ENCODE assay signal across 21 cellular contexts in genomic region chr12:6977653-6978052, GRCh38. TPM values are rescaled to one million over a fixed set of nuclear protein-coding genes. Genes with fewer than 3 reads are reported as not detected.
DNase-seq lines count a peak whose midpoint lies in the region; ATAC-seq, FAIRE-seq and TF ChIP-seq lines count a peak whose summit lies in the region.
"Had no signal": no experiment of that assay in that cellular context is flagged by ENCODE, and none has a peak within 500 bp of the region (broad histone marks: within the 10 kb centered on the region; RNA-seq: fewer than 3 reads in every experiment).

No MANE protein-coding gene starts in this region.

- H4K20me1 ChIP-seq in K562 (replicated peaks; ENCODE audit: control insufficient read depth, insufficient read depth, low read length): no peaks in the 10 kb centered on the region

- no peaks in the 10 kb centered on the region for H3K9me1 ChIP-seq in K562 (ENCODE audit: control insufficient read depth, insufficient read depth, low read length)

- BruUV-seq in K562 (replicated peaks; lab: Mats Ljungman, UMichigan): no TSS peak

- H3K36me3 ChIP-seq in left ventricle myocardium inferior: peaks cover 82% of the 10 kb centered on the region
- H3K36me3 ChIP-seq in right atrium auricular region: peaks cover 77% of the 10 kb centered on the region
- H3K36me3 ChIP-seq in K562 (ENCODE audit: control insufficient read depth, insufficient read depth, low read length): peaks cover 95% of the 10 kb centered on the region
- peaks cover 51 to 59% of the 10 kb centered on the region in 2 donors for H3K36me3 ChIP-seq in thyroid gland

- no peaks in the 10 kb centered on the region for H3K27me3 ChIP-seq in left ventricle myocardium inferior (ENCODE audit: low read depth)
- no peaks in the 10 kb centered on the region for H3K27me3 ChIP-seq in right atrium auricular region
- H3K27me3 ChIP-seq in K562 (ENCODE audit: control insufficient read depth in 2 of 2, insufficient read depth in 2 of 2, low read length in 2 of 2): no peaks in the 10 kb centered on the region
- no peaks in the 10 kb centered on the region for H3K27me3 ChIP-seq in thyroid gland
- H3K27me3 ChIP-seq: foreskin keratinocyte had no signal

- H3K9me3 ChIP-seq in left ventricle myocardium inferior (replicated peaks) (no peaks in the 10 kb centered on the region), right atrium auricular region (no peaks in the 10 kb centered on the region), K562 (replicated peaks; ENCODE audit: control insufficient read depth, insufficient read depth, low read depth, low read length) (no peaks in the 10 kb centered on the region), thyroid gland (no peaks in the 10 kb centered on the region)

- TF ChIP-seq RAD21 in K562 (CRISPR knock-in tag; conservative IDR thresholded peaks at IDR 0.05 in 1 of 2, IDR thresholded peaks at IDR 0.05 in 1 of 2): no peak

- no peak overlapping the region for H2AFZ ChIP-seq in K562 (ENCODE audit: low read depth, low read length)

- POLR2A ChIA-PET in K562 (lab: Yijun Ruan, JAX): interaction anchor here (0.6 to 1.3 kb wide), 8 partner anchors 8 to 327 kb away, joined by 3 to 5 read pairs (median 3); no protein-coding TSS in a partner anchor

- H3K27ac ChIP-seq in left ventricle myocardium inferior (replicated peaks): peak overlapping the region; percentile 76
- H3K27ac ChIP-seq in right atrium auricular region: no peak overlapping the region
- H3K27ac ChIP-seq in K562 (ENCODE audit: extremely low read depth, low read depth, low read length): no peak overlapping the region
- H3K27ac ChIP-seq in thyroid gland: peak overlapping the region; percentile 78 to 89 (median 78)
- H3K27ac ChIP-seq: foreskin keratinocyte had no signal

- TF ChIP-seq POLR2A in K562 (conservative IDR thresholded peaks at IDR 0.05) (peak; percentile 10; the same call in 1 of the 2 replicates), thyroid gland (IDR thresholded peaks at IDR 0.05) (no peak)

- intact Hi-C loops in left ventricle myocardium inferior (cut with micrococcal nuclease): no loop called here
- intact Hi-C loops in K562 (cut with micrococcal nuclease): no loop called here
- intact Hi-C loops in thyroid gland (cut with DNase I): no loop called here

- ATAC-seq in K562 (peak; percentile 25; the same call in 2 of the 3 replicates), HG02973 (IDR thresholded peaks at IDR 0.05; ENCODE audit: unreplicated experiment) (no peak)
- ATAC-seq: foreskin keratinocyte; stimulated activated memory B cell treated with anti-CD40 and anti-IgM and Interleukin-4, amounts not matched to agents 10 μg/mL and 1 μg/mL and 100 μg/mL, for 72 hours had no signal

- peak overlapping the region in 1 of 2 experiments; percentile 52; a peak in 1 of 4 replicates for H3K9ac ChIP-seq in K562 (ENCODE audit: insufficient read depth in 1 of 2, low read depth in 2 of 2, low read length in 2 of 2)

- FAIRE-seq in K562 (lab: Jason Lieb, UNC): no peak

- CTCF ChIA-PET in K562 (lab: Yijun Ruan, JAX; ENCODE audit: low intra/inter-chr PET ratio): no interaction called here

- in situ Hi-C loops in K562 (cut with MboI): no loop called here

- WGBS in K562 (ENCODE audit: insufficient coverage, low coverage, missing lambda C conversion rate): 80% methylated on average over 8 of the region's 10 CpGs
- 82 to 85% methylated on average over 10 of the region's 10 CpGs for WGBS in thyroid gland, 2 donors

- no peak overlapping the region for H3K4me2 ChIP-seq in K562 (ENCODE audit: insufficient read depth, low read length)

- H3K4me1 ChIP-seq in left ventricle myocardium inferior (peaks cover 29% of the 10 kb centered on the region), right atrium auricular region (peaks cover 0 to 8% of the 10 kb centered on the region in 2 donors), K562 (replicated peaks in 1 of 2; ENCODE audit: control insufficient read depth in 2 of 2, insufficient read depth in 2 of 2, low read length in 2 of 2) (peaks cover 0 to 4% of the 10 kb centered on the region in 2 experiments; a peak in 1 of 5 replicates), thyroid gland (peaks cover 17 to 21% of the 10 kb centered on the region in 2 donors)

- H3K4me3 ChIP-seq in left ventricle myocardium inferior: no peak overlapping the region
- no peak overlapping the region for H3K4me3 ChIP-seq in right atrium auricular region
- no peak overlapping the region for H3K4me3 ChIP-seq in K562
- no peak overlapping the region for H3K4me3 ChIP-seq in thyroid gland (replicated peaks in 1 of 3)

- TF ChIP-seq CTCF in left ventricle myocardium inferior (IDR thresholded peaks at IDR 0.05; ENCODE audit: borderline replicate concordance): no peak
- TF ChIP-seq CTCF in right atrium auricular region (IDR thresholded peaks at IDR 0.05): no peak
- no peak for TF ChIP-seq CTCF in K562 (IDR thresholded peaks at IDR 0.05 in 2 of 3, conservative IDR thresholded peaks at IDR 0.05 in 1 of 3; ENCODE audit: insufficient read depth in 2 of 3, low read depth in 1 of 3, low read length in 3 of 3)
- TF ChIP-seq CTCF in thyroid gland (IDR thresholded peaks at IDR 0.05): no peak

- DNase-seq in left ventricle myocardium inferior (no peak), right atrium auricular region (ENCODE audit: low spot score) (no peak), K562 (ENCODE audit: extremely low read depth in 1 of 4, low spot score in 3 of 4) (no peak), thyroid gland (no peak), HuH-7 (ENCODE audit: low spot score) (no peak)
- DNase-seq: activated CD4-positive, alpha-beta T cell treated with anti-CD3 and anti-CD28 coated beads, Interleukin-2, amount 50 U/mL, for 1 hour; cortex of kidney; foreskin keratinocyte; hippocampal formation; KG1; mesenchymal stem cell; NCI-H2081; NCI-H524; SW 1271 had no signal

- peaks cover 17% of the 10 kb centered on the region for H3K79me2 ChIP-seq in K562 (ENCODE audit: control insufficient read depth, insufficient read depth, low read length)

- TF ChIP-seq EP300 in K562 (IDR thresholded peaks at IDR 0.05; ENCODE audit: low read length): no peak

RNA-seq across cellular contexts. Expression of gene EMG1, which starts 6.9 kb away (rescaled TPM):
- total RNA-seq in left ventricle myocardium inferior (44.3 TPM), right atrium auricular region (10 to 100 TPM; 16.5 to 28.4 TPM), K562 (2014; rRNA removed) (66.5 and 97.2 TPM in 2 replicates), K562 (2014; rRNA removed; fragmentation: Illumina TruSeq; extraction: Trizol) (82.7 and 85.9 TPM in 2 replicates), K562 (2015; rRNA removed; fragmentation: Illumina TruSeq; extraction: Trizol) (66.9 and 75.1 TPM in 2 replicates), K562 (2021) (85.1 and 92.0 TPM in 2 replicates), thyroid gland (10 to 100 TPM; 19.9 to 53.1 (median 45.6) TPM)
- total RNA-seq in K562 (2011; cell fraction: chromatin; rRNA removed; ENCODE audit: low replicate concordance): 73.4 and 85.5 TPM in 2 replicates
- total RNA-seq in K562 (2011; cell fraction: nucleolus; rRNA removed): 47.0 and 47.5 TPM in 2 replicates
- total RNA-seq in K562 (2011; cell fraction: nucleoplasm; rRNA removed): 50.0 and 50.4 TPM in 2 replicates
- polyA plus RNA-seq in K562 (2011; rRNA removed) (71.4 and 92.5 TPM in 2 replicates), K562 (2014; fragmentation: Illumina TruSeq; extraction: Trizol) (99.2 and 121 TPM in 2 replicates), K562 (2014; fragmentation: Nextera tagmentation; extraction: Ambion mirVana) (100 to 1,000 TPM; 149 to 186 TPM), K562 (2014; rRNA removed) (107 and 112 TPM in 2 replicates)
- polyA plus RNA-seq in K562 (2011; cell fraction: cytosol; rRNA removed): 55.9 and 63.4 TPM in 2 replicates
- polyA plus RNA-seq in K562 (2011; cell fraction: nucleus; rRNA removed): 51.0 and 63.3 TPM in 2 replicates
- polyA plus RNA-seq in K562 (2012): 50.3 and 124 TPM in 2 replicates
- 32.7 and 39.5 TPM in 2 replicates for polyA minus RNA-seq in K562 (2011; rRNA and poly(A)+ RNA removed)
- polyA minus RNA-seq in K562 (2011; cell fraction: cytosol; rRNA and poly(A)+ RNA removed): 15.3 and 30.8 TPM in 2 replicates
- polyA minus RNA-seq in K562 (2011; cell fraction: nucleus; rRNA and poly(A)+ RNA removed): 19.4 and 30.4 TPM in 2 replicates

RNA-seq across cellular contexts. Expression of gene PHB2, which starts 7.2 kb away (rescaled TPM):
- total RNA-seq in left ventricle myocardium inferior (142 TPM), right atrium auricular region (100 to 1,000 TPM; 160 to 183 TPM), K562 (2014; rRNA removed) (445 and 447 TPM in 2 replicates), K562 (2014; rRNA removed; fragmentation: Illumina TruSeq; extraction: Trizol) (245 and 293 TPM in 2 replicates), K562 (2015; rRNA removed; fragmentation: Illumina TruSeq; extraction: Trizol) (333 and 335 TPM in 2 replicates), K562 (2021) (345 and 377 TPM in 2 replicates), thyroid gland (100 to 1,000 TPM; 153 to 284 (median 220) TPM)
- 114 and 294 TPM in 2 replicates for total RNA-seq in K562 (2011; cell fraction: chromatin; rRNA removed; ENCODE audit: low replicate concordance)
- 282 and 350 TPM in 2 replicates for total RNA-seq in K562 (2011; cell fraction: nucleolus; rRNA removed)
- 189 and 209 TPM in 2 replicates for total RNA-seq in K562 (2011; cell fraction: nucleoplasm; rRNA removed)
- polyA plus RNA-seq in K562 (2011; rRNA removed) (437 and 459 TPM in 2 replicates), K562 (2014; fragmentation: Illumina TruSeq; extraction: Trizol) (428 and 468 TPM in 2 replicates), K562 (2014; fragmentation: Nextera tagmentation; extraction: Ambion mirVana) (100 to 1,000 TPM in 1 of 2 experiments, 10 to 100 TPM in 1; 73.6 to 123 TPM), K562 (2014; rRNA removed) (449 and 464 TPM in 2 replicates)
- 556 and 694 TPM in 2 replicates for polyA plus RNA-seq in K562 (2011; cell fraction: cytosol; rRNA removed)
- polyA plus RNA-seq in K562 (2011; cell fraction: nucleus; rRNA removed): 446 and 452 TPM in 2 replicates
- 284 and 340 TPM in 2 replicates for polyA plus RNA-seq in K562 (2012)
- 158 and 180 TPM in 2 replicates for polyA minus RNA-seq in K562 (2011; rRNA and poly(A)+ RNA removed)
- polyA minus RNA-seq in K562 (2011; cell fraction: cytosol; rRNA and poly(A)+ RNA removed): 115 and 128 TPM in 2 replicates
- 169 and 221 TPM in 2 replicates for polyA minus RNA-seq in K562 (2011; cell fraction: nucleus; rRNA and poly(A)+ RNA removed)

RNA-seq across cellular contexts. Expression of gene PTPN6, which starts 26.5 kb away (rescaled TPM):
- total RNA-seq in left ventricle myocardium inferior: 6.7 TPM
- total RNA-seq in right atrium auricular region: 1 to 10 TPM; 3.7 to 7.5 TPM
- 2.3 and 4.5 TPM in 2 replicates for total RNA-seq in K562 (2011; cell fraction: chromatin; rRNA removed; ENCODE audit: low replicate concordance)
- 3.3 and 4.3 TPM in 2 replicates for total RNA-seq in K562 (2011; cell fraction: nucleolus; rRNA removed)
- total RNA-seq in K562 (2011; cell fraction: nucleoplasm; rRNA removed): 2.6 and 2.8 TPM in 2 replicates
- 5.1 and 7.3 TPM in 2 replicates for total RNA-seq in K562 (2014; rRNA removed)
- total RNA-seq in K562 (2014; rRNA removed; fragmentation: Illumina TruSeq; extraction: Trizol): 1.5 and 1.6 TPM in 2 replicates
- 2.7 and 4.4 TPM in 2 replicates for total RNA-seq in K562 (2015; rRNA removed; fragmentation: Illumina TruSeq; extraction: Trizol)
- 4.1 and 6.4 TPM in 2 replicates for total RNA-seq in K562 (2021)
- 3.9 and 7.5 TPM in 2 replicates for polyA plus RNA-seq in K562 (2011; rRNA removed)
- 5.1 and 8.7 TPM in 2 replicates for polyA plus RNA-seq in K562 (2011; cell fraction: cytosol; rRNA removed)
- 8.0 and 10.0 TPM in 2 replicates for polyA plus RNA-seq in K562 (2011; cell fraction: nucleus; rRNA removed)
- 6.6 and 9.3 TPM in 2 replicates for polyA plus RNA-seq in K562 (2012)
- 5.1 and 5.6 TPM in 2 replicates for polyA plus RNA-seq in K562 (2014; fragmentation: Illumina TruSeq; extraction: Trizol)
- polyA plus RNA-seq in K562 (2014; fragmentation: Nextera tagmentation; extraction: Ambion mirVana): 1 to 10 TPM; 2.0 to 3.0 TPM
- polyA plus RNA-seq in K562 (2014; rRNA removed): 4.4 and 4.7 TPM in 2 replicates
- 2.0 and 5.6 TPM in 2 replicates for polyA minus RNA-seq in K562 (2011; rRNA and poly(A)+ RNA removed)
- polyA minus RNA-seq in K562 (2011; cell fraction: cytosol; rRNA and poly(A)+ RNA removed): 1.6 and 10.2 TPM in 2 replicates
- polyA minus RNA-seq in K562 (2011; cell fraction: nucleus; rRNA and poly(A)+ RNA removed): 2.0 and 5.2 TPM in 2 replicates
- total RNA-seq in thyroid gland: 10 to 100 TPM; 21.7 to 32.3 (median 31.4) TPM
- polyA plus RNA-seq: neural cell had no signal

RNA-seq across cellular contexts. Expression of gene C12orf57, which starts 33.8 kb away (rescaled TPM):
- 227 TPM for total RNA-seq in left ventricle myocardium inferior
- 100 to 1,000 TPM; 398 to 533 TPM for total RNA-seq in right atrium auricular region
- 30.7 and 66.4 TPM in 2 replicates for total RNA-seq in K562 (2011; cell fraction: chromatin; rRNA removed; ENCODE audit: low replicate concordance)
- total RNA-seq in K562 (2011; cell fraction: nucleolus; rRNA removed): 89.2 and 92.8 TPM in 2 replicates
- total RNA-seq in K562 (2011; cell fraction: nucleoplasm; rRNA removed): 81.8 and 119 TPM in 2 replicates
- 131 and 140 TPM in 2 replicates for total RNA-seq in K562 (2014; rRNA removed)
- total RNA-seq in K562 (2014; rRNA removed; fragmentation: Illumina TruSeq; extraction: Trizol): 22.9 and 26.7 TPM in 2 replicates
- 113 and 115 TPM in 2 replicates for total RNA-seq in K562 (2015; rRNA removed; fragmentation: Illumina TruSeq; extraction: Trizol)
- total RNA-seq in K562 (2021): 104 and 113 TPM in 2 replicates
- 190 and 317 TPM in 2 replicates for polyA plus RNA-seq in K562 (2011; rRNA removed)
- 504 and 556 TPM in 2 replicates for polyA plus RNA-seq in K562 (2011; cell fraction: cytosol; rRNA removed)
- polyA plus RNA-seq in K562 (2011; cell fraction: nucleus; rRNA removed): 180 and 275 TPM in 2 replicates
- 150 and 417 TPM in 2 replicates for polyA plus RNA-seq in K562 (2012)
- 41.5 and 120 TPM in 2 replicates for polyA plus RNA-seq in K562 (2014; fragmentation: Illumina TruSeq; extraction: Trizol)
- 100 to 1,000 TPM in 1 of 2 experiments, 10 to 100 TPM in 1; 64.2 to 107 TPM for polyA plus RNA-seq in K562 (2014; fragmentation: Nextera tagmentation; extraction: Ambion mirVana)
- 188 and 191 TPM in 2 replicates for polyA plus RNA-seq in K562 (2014; rRNA removed)
- polyA minus RNA-seq in K562 (2011; rRNA and poly(A)+ RNA removed): 37.7 TPM in 2 replicates
- 34.5 and 61.2 TPM in 2 replicates for polyA minus RNA-seq in K562 (2011; cell fraction: cytosol; rRNA and poly(A)+ RNA removed)
- 33.4 and 59.2 TPM in 2 replicates for polyA minus RNA-seq in K562 (2011; cell fraction: nucleus; rRNA and poly(A)+ RNA removed)
- 100 to 1,000 TPM; 344 to 666 (median 383) TPM for total RNA-seq in thyroid gland

RNA-seq across cellular contexts. Expression of gene RNU7-1, which starts 34.0 kb away (rescaled TPM):
- total RNA-seq in left ventricle myocardium inferior: not detected
- total RNA-seq in right atrium auricular region: not detected
- total RNA-seq in K562 (2011; cell fraction: chromatin; rRNA removed; ENCODE audit: low replicate concordance): not detected in 2 replicates
- total RNA-seq in K562 (2011; cell fraction: nucleolus; rRNA removed): not detected in 2 replicates
- not detected in 2 replicates for total RNA-seq in K562 (2011; cell fraction: nucleoplasm; rRNA removed)
- total RNA-seq in K562 (2014; rRNA removed): not detected in 2 replicates
- total RNA-seq in K562 (2014; rRNA removed; fragmentation: Illumina TruSeq; extraction: Trizol): not detected in 2 replicates
- not detected in 2 replicates for total RNA-seq in K562 (2015; rRNA removed; fragmentation: Illumina TruSeq; extraction: Trizol)
- total RNA-seq in K562 (2021): not detected in 2 replicates
- polyA plus RNA-seq in K562 (2011; rRNA removed): not detected in 2 replicates
- not detected in 2 replicates for polyA plus RNA-seq in K562 (2011; cell fraction: cytosol; rRNA removed)
- polyA plus RNA-seq in K562 (2011; cell fraction: nucleus; rRNA removed): not detected in 2 replicates
- polyA plus RNA-seq in K562 (2012): not detected in 2 replicates
- polyA plus RNA-seq in K562 (2014; fragmentation: Illumina TruSeq; extraction: Trizol): not detected in 2 replicates
- polyA plus RNA-seq in K562 (2014; fragmentation: Nextera tagmentation; extraction: Ambion mirVana): not detected
- polyA plus RNA-seq in K562 (2014; rRNA removed): not detected in 2 replicates
- not detected in 2 replicates for polyA minus RNA-seq in K562 (2011; rRNA and poly(A)+ RNA removed)
- not detected in 2 replicates for polyA minus RNA-seq in K562 (2011; cell fraction: cytosol; rRNA and poly(A)+ RNA removed)
- polyA minus RNA-seq in K562 (2011; cell fraction: nucleus; rRNA and poly(A)+ RNA removed): not detected in 2 replicates
- total RNA-seq in thyroid gland: not detected
- total RNA-seq: foreskin keratinocyte, kidney epithelial cell, renal cortical epithelial cell, ureter had no signal
- polyA plus RNA-seq: CD14-positive monocyte, foreskin keratinocyte, neural cell had no signal

Comparison
In these comparisons a context has a peak if more than half of its experiments do, and no peak if none do; other contexts are left out.
1. H3K27ac ChIP-seq: peak in left ventricle myocardium inferior (single experiment) and thyroid gland (3 of 3); none in right atrium auricular region (0 of 2) and K562 (single experiment).